In genomic region chrX:78118628-78119027, GRCh38 we compare ENCODE assay signal across 17 cellular contexts.
"Had no signal": no experiment of that assay in that cellular context is flagged by ENCODE, and none has a peak within 500 bp of the region (broad histone marks: within the 10 kb centered on the region; RNA-seq: fewer than 3 reads in every experiment).

No MANE protein-coding gene starts in this region.

- H3K4me1 ChIP-seq: body of pancreas, lower lobe of right lung, transverse colon had no signal

- H3K27me3 ChIP-seq: body of pancreas, esophagus muscularis mucosa, transverse colon had no signal

- H3K4me3 Mint-ChIP-seq: stimulated activated memory B cell treated with anti-CD40 and anti-IgM and Interleukin-4, amounts not matched to agents 10 μg/mL and 1 μg/mL and 100 μg/mL, for 72 hours had no signal

- DNase-seq: activated CD4-positive, CD25-positive, alpha-beta regulatory T cell; activated CD8-positive, alpha-beta memory T cell treated with anti-CD3 and anti-CD28 coated beads for 24 hours; activated gamma-delta T cell; body of pancreas; cerebellar nuclear complex; hypothalamus; lower lobe of right lung; naive B cell; posterior cingulate gyrus; right cardiac atrium; substantia nigra; transverse colon had no signal

- ATAC-seq: body of pancreas; lower lobe of right lung; right cardiac atrium; stimulated activated memory B cell treated with anti-CD40 and anti-IgM and Interleukin-4, amounts not matched to agents 10 μg/mL and 1 μg/mL and 100 μg/mL, for 72 hours had no signal

- H3K27ac Mint-ChIP-seq: stimulated activated memory B cell treated with anti-CD40 and anti-IgM and Interleukin-4, amounts not matched to agents 10 μg/mL and 1 μg/mL and 100 μg/mL, for 72 hours had no signal

- FAIRE-seq: endometrium, TTC549 had no signal

- H3K4me2 ChIP-seq: smooth muscle cell had no signal

- H3K27ac ChIP-seq: body of pancreas, lower lobe of right lung, transverse colon had no signal

- H3K4me3 ChIP-seq: body of pancreas, esophagus muscularis mucosa, lower lobe of right lung, smooth muscle cell, transverse colon had no signal

- H3K27me3 Mint-ChIP-seq: naive B cell; stimulated activated memory B cell treated with anti-CD40 and anti-IgM and Interleukin-4, amounts not matched to agents 10 μg/mL and 1 μg/mL and 100 μg/mL, for 72 hours had no signal

- H3K9me3 ChIP-seq: body of pancreas, esophagus muscularis mucosa, lower lobe of right lung, transverse colon had no signal
